In genomic region chr10:29481906-29482440, GRCh38 we compare ENCODE assay signal across 15 cellular contexts.
A peak's percentile ranks its signal among the peaks of the same experiment; 100 is the strongest.
DNase-seq lines count a peak whose midpoint lies in the region; ATAC-seq, FAIRE-seq and TF ChIP-seq lines count a peak whose summit lies in the region.
"Had no signal": no experiment of that assay in that cellular context is flagged by ENCODE, and none has a peak within 500 bp of the region (broad histone marks: within the 10 kb centered on the region; RNA-seq: fewer than 3 reads in every experiment).

No MANE protein-coding gene starts in this region.

- H3K4me3 Mint-ChIP-seq in CD4-positive, alpha-beta T cell = no peak overlapping the region
- H3K4me3 Mint-ChIP-seq in HFFc6 = no peak overlapping the region; the same call in 1 of the 2 replicates
- no peak overlapping the region for H3K4me3 Mint-ChIP-seq in osteocyte (ENCODE audit: unreplicated experiment)
- no peak overlapping the region for H3K4me3 Mint-ChIP-seq in nephron progenitor cell

- no peaks in the 10 kb centered on the region for H3K9me3 ChIP-seq in CD4-positive, alpha-beta T cell (ENCODE audit: control insufficient read depth, low read length)
- H3K9me3 ChIP-seq in K562 (replicated peaks; ENCODE audit: control insufficient read depth, insufficient read depth, low read depth, low read length) = no peaks in the 10 kb centered on the region
- H3K9me3 ChIP-seq: BE2C, left lung, upper lobe of right lung had no signal

- intact Hi-C loops in CD4-positive, alpha-beta T cell (cut with DNase I, micrococcal nuclease) = no loop called here
- intact Hi-C loops in K562 (cut with micrococcal nuclease) = no loop called here

- no peaks in the 10 kb centered on the region for H3K27me3 Mint-ChIP-seq in CD4-positive, alpha-beta T cell
- H3K27me3 Mint-ChIP-seq in HFFc6 (ENCODE audit: insufficient read depth) (no peaks in the 10 kb centered on the region), osteocyte (ENCODE audit: unreplicated experiment) (no peaks in the 10 kb centered on the region), nephron progenitor cell (ENCODE audit: low read depth, poor library complexity) (no peaks in the 10 kb centered on the region)

- no peak overlapping the region for H3K4me2 ChIP-seq in K562 (ENCODE audit: insufficient read depth, low read length)

- no peaks in the 10 kb centered on the region for H3K27me3 ChIP-seq in CD4-positive, alpha-beta T cell (ENCODE audit: control insufficient read depth, insufficient read depth, low read length)
- H3K27me3 ChIP-seq in K562 (ENCODE audit: control insufficient read depth in 2 of 2, insufficient read depth in 2 of 2, low read length in 2 of 2) = peaks cover 25 to 50% of the 10 kb centered on the region in 2 experiments
- H3K27me3 ChIP-seq: BE2C, left lung, upper lobe of right lung had no signal

- H3K9me3 Mint-ChIP-seq in CD4-positive, alpha-beta T cell = no peaks in the 10 kb centered on the region
- H3K9me3 Mint-ChIP-seq in HFFc6 = no peaks in the 10 kb centered on the region
- H3K9me3 Mint-ChIP-seq in osteocyte (ENCODE audit: unreplicated experiment) = no peaks in the 10 kb centered on the region
- H3K9me3 Mint-ChIP-seq in nephron progenitor cell = no peaks in the 10 kb centered on the region

- in situ Hi-C loops in K562 (cut with MboI) = no loop called here

- TF ChIP-seq RAD21 in K562 (CRISPR knock-in tag; conservative IDR thresholded peaks at IDR 0.05 in 1 of 2, IDR thresholded peaks at IDR 0.05 in 1 of 2) = no peak

- H3K4me1 ChIP-seq in K562 (replicated peaks in 1 of 2; ENCODE audit: control insufficient read depth in 2 of 2, insufficient read depth in 2 of 2, low read length in 2 of 2) = peaks cover 0 to 4% of the 10 kb centered on the region in 2 experiments; a peak in 2 of 5 replicates
- H3K4me1 ChIP-seq: BE2C, left lung had no signal

- TF ChIP-seq POLR2A in K562 (conservative IDR thresholded peaks at IDR 0.05) = no peak

- H3K9me1 ChIP-seq in K562 (ENCODE audit: control insufficient read depth, insufficient read depth, low read length) = no peaks in the 10 kb centered on the region

- H3K79me2 ChIP-seq in K562 (ENCODE audit: control insufficient read depth, insufficient read depth, low read length) = no peaks in the 10 kb centered on the region

- 14% methylated on average over 5 of the region's 5 CpGs for WGBS in K562 (ENCODE audit: insufficient coverage, low coverage, missing lambda C conversion rate)

- H3K4me1 Mint-ChIP-seq in CD4-positive, alpha-beta T cell (ENCODE audit: low read depth) = peaks cover 25% of the 10 kb centered on the region
- H3K4me1 Mint-ChIP-seq in HFFc6 (ENCODE audit: low read depth) = peaks cover 15% of the 10 kb centered on the region
- H3K4me1 Mint-ChIP-seq in osteocyte (ENCODE audit: unreplicated experiment) = peaks cover 20% of the 10 kb centered on the region
- H3K4me1 Mint-ChIP-seq in nephron progenitor cell = peaks cover 12% of the 10 kb centered on the region

- H4K20me1 ChIP-seq in K562 (replicated peaks; ENCODE audit: control insufficient read depth, insufficient read depth, low read length) = no peaks in the 10 kb centered on the region

- no peak for ATAC-seq in CD4-positive, alpha-beta T cell (ENCODE audit: poor library complexity)
- ATAC-seq in K562 = no peak
- no peak for ATAC-seq in HG02840 (IDR thresholded peaks at IDR 0.05; ENCODE audit: low FRiP score, unreplicated experiment)

- peaks cover 86% of the 10 kb centered on the region for H3K36me3 Mint-ChIP-seq in CD4-positive, alpha-beta T cell (ENCODE audit: low read depth)
- H3K36me3 Mint-ChIP-seq in HFFc6 (ENCODE audit: low read depth) (no peaks in the 10 kb centered on the region), osteocyte (ENCODE audit: unreplicated experiment) (peaks cover 58% of the 10 kb centered on the region), nephron progenitor cell (ENCODE audit: low read depth) (peaks cover 43% of the 10 kb centered on the region)

- no peaks in the 10 kb centered on the region for H3K36me3 ChIP-seq in K562 (ENCODE audit: control insufficient read depth, insufficient read depth, low read length)

- H3K9ac ChIP-seq in K562 (ENCODE audit: insufficient read depth in 1 of 2, low read depth in 2 of 2, low read length in 2 of 2) = no peak overlapping the region

- peak; percentile 6 for FAIRE-seq in K562 (lab: Jason Lieb, UNC)

- CTCF ChIA-PET in CD4-positive, alpha-beta T cell (lab: Charles Lee) = interaction anchor here (2.5 kb wide), 1 partner anchor 14 kb away, joined by 7 read pairs; no protein-coding TSS in a partner anchor
- CTCF ChIA-PET in K562 (lab: Yijun Ruan, JAX; ENCODE audit: low intra/inter-chr PET ratio) = interaction anchor here (0.9 kb wide), 1 partner anchor 15 kb away, joined by 4 read pairs; no protein-coding TSS in a partner anchor

- no peak overlapping the region for H2AFZ ChIP-seq in K562 (ENCODE audit: low read depth, low read length)

- POLR2A ChIA-PET in CD4-positive, alpha-beta T cell (lab: Charles Lee) = no interaction called here
- POLR2A ChIA-PET in K562 (lab: Yijun Ruan, JAX) = interaction anchor here (0.6 kb wide), 1 partner anchor 44 kb away, joined by 4 read pairs; no protein-coding TSS in a partner anchor

- TF ChIP-seq EP300 in K562 (IDR thresholded peaks at IDR 0.05; ENCODE audit: low read length) = no peak

- no peak for DNase-seq in CD4-positive, alpha-beta T cell
- no peak for DNase-seq in HFFc6
- DNase-seq in K562 (ENCODE audit: extremely low read depth in 1 of 4, low spot score in 3 of 4) = no peak
- peak; percentile 34 for DNase-seq in osteocyte (ENCODE audit: extremely low spot score, unreplicated experiment)
- DNase-seq in activated CD4-positive, CD25-positive, alpha-beta regulatory T cell (lab: John Stamatoyannopoulos, UW) = no peak
- DNase-seq in nephron progenitor cell = no peak
- no peak for DNase-seq in NCI-H1105 (lab: John Stamatoyannopoulos, UW)
- DNase-seq: BE2C; DMS 273 treated with DMSO at 0.1 percent for 48 hours; GF-D8; left lung; NCI-H2081 treated with DMSO at 0.1 percent for 48 hours; stimulated activated CD4-positive, alpha-beta T cell treated with anti-CD3 and anti-CD28 coated beads, Interleukin-12 subunit alpha, Interleukin-12 subunit beta, amount 100 ng/mL, for 4 hours; upper lobe of right lung had no signal

- H3K27ac Mint-ChIP-seq in CD4-positive, alpha-beta T cell = peak overlapping the region; percentile 67
- H3K27ac Mint-ChIP-seq in HFFc6 = 0 out of 2 replicates have a peak overlapping the region, but pooled peaks have one; percentile 73
- H3K27ac Mint-ChIP-seq in osteocyte (ENCODE audit: unreplicated experiment) = no peak overlapping the region
- H3K27ac Mint-ChIP-seq in nephron progenitor cell = no peak overlapping the region

- BruUV-seq in K562 (replicated peaks; lab: Mats Ljungman, UMichigan) = no TSS peak

- TF ChIP-seq CTCF in CD4-positive, alpha-beta T cell (IDR thresholded peaks at IDR 0.05) = no peak
- TF ChIP-seq CTCF in HFFc6 (IDR thresholded peaks at IDR 0.05) (no peak), K562 (IDR thresholded peaks at IDR 0.05 in 2 of 3, conservative IDR thresholded peaks at IDR 0.05 in 1 of 3; ENCODE audit: insufficient read depth in 2 of 3, low read depth in 1 of 3, low read length in 3 of 3) (no peak), osteocyte (IDR thresholded peaks at IDR 0.05) (no peak), nephron progenitor cell (IDR thresholded peaks at IDR 0.05) (no peak)

- no peak overlapping the region for H3K27ac ChIP-seq in CD4-positive, alpha-beta T cell (ENCODE audit: low read depth, low read length)
- no peak overlapping the region for H3K27ac ChIP-seq in K562 (ENCODE audit: extremely low read depth, low read depth, low read length)
- H3K27ac ChIP-seq: left lung, upper lobe of right lung had no signal

- H3K4me3 ChIP-seq in K562 = no peak overlapping the region
- H3K4me3 ChIP-seq: left lung, upper lobe of right lung had no signal

TF ChIP-seq in K562, 482 proteins besides CTCF, POLR2A, EP300 and RAD21:
- no peak for TF ChIP-seq CEBPG (CRISPR knock-in tag; IDR thresholded peaks at IDR 0.05)
- peak in 1 of 2 experiments; percentile 74; a peak in 2 of 4 replicates for TF ChIP-seq CEBPG (tag; conservative IDR thresholded peaks at IDR 0.05 in 1 of 2, IDR thresholded peaks at IDR 0.05 in 1 of 2)
- peak; percentile 89 for TF ChIP-seq CEBPB (tag; IDR thresholded peaks at IDR 0.05)
- no peak for TF ChIP-seq RUNX1 (IDR thresholded peaks at IDR 0.05; ENCODE audit: low read depth)
- no peak for TF ChIP-seq RCOR1 (IDR thresholded peaks at IDR 0.05; ENCODE audit: borderline replicate concordance in 1 of 2, low read depth in 2 of 2, low read length in 2 of 2)

Comparison
In these comparisons a context has a peak if more than half of its experiments do, and no peak if none do; other contexts are left out.
1. H3K27ac Mint-ChIP-seq: peak in CD4-positive, alpha-beta T cell (single experiment) and HFFc6 (single experiment); none in osteocyte (single experiment) and nephron progenitor cell (single experiment).